In the genomic region with DNA sequence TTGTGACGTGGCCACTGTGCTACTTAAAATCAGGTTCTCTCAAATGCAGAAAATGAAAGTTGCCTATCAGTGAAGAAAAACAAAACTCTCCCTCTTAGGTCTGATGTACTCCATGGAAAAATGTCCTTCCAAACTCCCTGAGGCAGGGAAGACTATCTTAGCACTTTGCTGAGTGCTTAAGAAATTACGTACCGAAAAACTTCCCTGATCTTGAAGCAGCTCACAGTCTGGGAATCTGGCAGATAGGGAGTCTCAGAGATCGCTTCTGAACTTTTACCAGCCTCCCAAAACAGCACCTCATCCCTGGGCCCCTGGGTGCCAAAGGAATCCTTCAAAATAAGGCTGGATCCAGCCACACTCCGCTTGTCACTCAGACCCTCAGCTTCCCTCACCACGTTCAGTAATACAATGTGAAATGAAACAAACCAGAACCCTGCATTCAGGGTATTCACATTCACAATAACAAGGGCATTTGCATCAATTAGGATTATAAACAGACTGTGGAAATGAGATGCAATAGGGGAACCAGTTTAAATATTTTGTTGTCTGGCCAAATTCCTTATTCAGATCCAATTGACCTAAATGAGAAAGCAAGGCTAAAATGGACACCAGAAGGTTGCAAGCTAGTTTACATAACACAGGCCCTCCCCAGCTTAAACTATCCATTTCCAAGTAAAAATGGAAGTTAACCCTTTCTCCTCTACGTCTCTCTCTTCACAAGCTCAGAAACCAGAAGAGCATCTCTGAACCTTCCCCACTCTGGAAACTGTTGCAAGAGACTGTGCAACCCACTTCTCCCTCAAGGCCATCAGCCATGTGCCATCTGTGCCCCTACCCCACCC, we compare ENCODE assay signal across 9 cellular contexts. TPM values are rescaled to one million over a fixed set of nuclear protein-coding genes. Genes with fewer than 3 reads are reported as not detected.
DNase-seq lines count a peak whose midpoint lies in the region; ATAC-seq and FAIRE-seq lines count a peak whose summit lies in the region.
"Had no signal": no experiment of that assay in that cellular context is flagged by ENCODE, and none has a peak within 500 bp of the region (broad histone marks: within the 10 kb centered on the region; RNA-seq: fewer than 3 reads in every experiment).

No MANE protein-coding gene starts in this region.

- H4K8ac ChIP-seq in neuronal stem cell (ENCODE audit: low read depth, low read length): no peak overlapping the region

- peaks cover 49% of the 10 kb centered on the region for H3K4me1 ChIP-seq in HUES48 (ENCODE audit: control insufficient read depth, insufficient read depth, low read length)
- peaks cover 3 to 11% of the 10 kb centered on the region in 2 donors for H3K4me1 ChIP-seq in neuronal stem cell (ENCODE audit: control insufficient read depth in 2 of 2, insufficient read depth in 1 of 2, low read depth in 1 of 2, low read length in 2 of 2)

- peak; percentile 91 for FAIRE-seq in endometrium (lab: Jason Lieb, UNC)

- H2BK15ac ChIP-seq in neuronal stem cell (ENCODE audit: low read length): no peak overlapping the region

- H2BK120ac ChIP-seq in neuronal stem cell (ENCODE audit: low read depth, low read length): no peak overlapping the region

- H2BK12ac ChIP-seq in neuronal stem cell (ENCODE audit: low read length): no peak overlapping the region

- no peak overlapping the region for H3K14ac ChIP-seq in neuronal stem cell (ENCODE audit: low read length)

- DNase-seq in ELF-1 (ENCODE audit: low read depth, low spot score) (peak; percentile 45), neuronal stem cell (ENCODE audit: low spot score) (no peak), NCI-H82 treated with DMSO at 0.1 percent for 48 hours (lab: John Stamatoyannopoulos, UW; ENCODE audit: unreplicated experiment) (no peak), NCI-H446 treated with DMSO at 0.1 percent for 48 hours (lab: John Stamatoyannopoulos, UW) (no peak), left lobe of liver (ENCODE audit: low spot score) (no peak)
- DNase-seq: stimulated activated naive CD4-positive, alpha-beta T cell had no signal

- H3K4ac ChIP-seq in neuronal stem cell (ENCODE audit: low read length): no peak overlapping the region

- no peaks in the 10 kb centered on the region for H3K79me1 ChIP-seq in neuronal stem cell (ENCODE audit: low read depth, low read length)

- H2AFZ ChIP-seq in neuronal stem cell (ENCODE audit: low read length): peak overlapping the region; percentile 64

- no peak overlapping the region for H3K23ac ChIP-seq in neuronal stem cell (ENCODE audit: low read depth, low read length, poor library complexity)

- peak overlapping the region; percentile 92 for H3K27ac ChIP-seq in HUES48 (ENCODE audit: low read depth, low read length)
- H3K27ac ChIP-seq in neuronal stem cell (replicated peaks; ENCODE audit: low read length): no peak overlapping the region

- no peak overlapping the region for H3K4me2 ChIP-seq in neuronal stem cell (ENCODE audit: insufficient read depth, low read length, poor library complexity, severe bottlenecking)

- peak overlapping the region; percentile 80 for H3K18ac ChIP-seq in neuronal stem cell (ENCODE audit: low read length)

- no peak overlapping the region for H4K91ac ChIP-seq in neuronal stem cell (ENCODE audit: low read depth, low read length, poor library complexity)

- H3K27me3 ChIP-seq in HUES48 (ENCODE audit: control insufficient read depth, insufficient read depth, low read length): no peaks in the 10 kb centered on the region
- no peaks in the 10 kb centered on the region for H3K27me3 ChIP-seq in neuronal stem cell (ENCODE audit: control insufficient read depth in 3 of 3, insufficient read depth in 3 of 3, low read depth in 1 of 3, low read length in 3 of 3)

- peak overlapping the region; percentile 54 for H3K4me3 ChIP-seq in HUES48 (ENCODE audit: low read depth, low read length)
- no peak overlapping the region for H3K4me3 ChIP-seq in neuronal stem cell (ENCODE audit: low read length in 2 of 2)

- no peak overlapping the region for H2BK5ac ChIP-seq in neuronal stem cell (ENCODE audit: low read length)

- no peak overlapping the region for H2AK5ac ChIP-seq in neuronal stem cell (ENCODE audit: low read depth, low read length)

- H3K9me3 ChIP-seq in HUES48 (ENCODE audit: control insufficient read depth, insufficient read depth, low read length) (peaks cover 7% of the 10 kb centered on the region; the same call in 1 of the 2 replicates), neuronal stem cell (replicated peaks in 1 of 2; ENCODE audit: control insufficient read depth in 2 of 2, insufficient read depth in 1 of 2, low read depth in 1 of 2, low read length in 2 of 2) (peaks cover 7 to 8% of the 10 kb centered on the region in 2 donors)

- WGBS in neuronal stem cell (ENCODE audit: extremely low coverage in 2 of 2, insufficient read length in 2 of 2, insufficient replicate concordance in 1 of 2), 2 donors: no CpG with 5 or more reads among the region's 7 CpGs

- H3K36me3 ChIP-seq in HUES48 (ENCODE audit: control insufficient read depth, insufficient read depth, low read length) (no peaks in the 10 kb centered on the region), neuronal stem cell (replicated peaks in 1 of 2; ENCODE audit: control insufficient read depth in 2 of 2, insufficient read depth in 2 of 2, low read length in 2 of 2) (no peaks in the 10 kb centered on the region)

- H3K9ac ChIP-seq in HUES48 (ENCODE audit: low read depth, low read length) (peak overlapping the region; percentile 61), neuronal stem cell (ENCODE audit: low read depth, low read length, poor library complexity) (no peak overlapping the region)

- ATAC-seq in left lobe of liver (no peak), HG03039 (IDR thresholded peaks at IDR 0.05; ENCODE audit: unreplicated experiment) (no peak)

RNA-seq across cellular contexts. Expression of a gene that starts 20.9 kb away (rescaled TPM):
- polyA plus RNA-seq in neuronal stem cell (2013, experiment 1 of 2): 1.9 TPM
- polyA plus RNA-seq in neuronal stem cell (2013, experiment 2 of 2): 2.0 TPM
- 3.2 TPM for total RNA-seq in left lobe of liver

RNA-seq across cellular contexts. Expression of a gene that starts 21.4 kb away (rescaled TPM):
- 0.06 TPM for polyA plus RNA-seq in neuronal stem cell (2013, experiment 1 of 2)
- polyA plus RNA-seq in neuronal stem cell (2013, experiment 2 of 2): 0.06 TPM
- not detected for total RNA-seq in left lobe of liver
